ENCODE assay signal across 1 cellular context in genomic region chr9:129080608-129081387, GRCh38.
TF ChIP-seq lines count a peak whose summit lies in the region.

A gene with protein sequence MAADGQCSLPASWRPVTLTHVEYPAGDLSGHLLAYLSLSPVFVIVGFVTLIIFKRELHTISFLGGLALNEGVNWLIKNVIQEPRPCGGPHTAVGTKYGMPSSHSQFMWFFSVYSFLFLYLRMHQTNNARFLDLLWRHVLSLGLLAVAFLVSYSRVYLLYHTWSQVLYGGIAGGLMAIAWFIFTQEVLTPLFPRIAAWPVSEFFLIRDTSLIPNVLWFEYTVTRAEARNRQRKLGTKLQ (plus strand): TSS chr9:129081111. CDS start chr9:129081132, 21 bp downstream.

TF ChIP-seq in GM12878, 131 proteins besides CTCF, POLR2A, EP300 and RAD21 (continued from another document and continues in another):
- TF ChIP-seq, protein P1, sequence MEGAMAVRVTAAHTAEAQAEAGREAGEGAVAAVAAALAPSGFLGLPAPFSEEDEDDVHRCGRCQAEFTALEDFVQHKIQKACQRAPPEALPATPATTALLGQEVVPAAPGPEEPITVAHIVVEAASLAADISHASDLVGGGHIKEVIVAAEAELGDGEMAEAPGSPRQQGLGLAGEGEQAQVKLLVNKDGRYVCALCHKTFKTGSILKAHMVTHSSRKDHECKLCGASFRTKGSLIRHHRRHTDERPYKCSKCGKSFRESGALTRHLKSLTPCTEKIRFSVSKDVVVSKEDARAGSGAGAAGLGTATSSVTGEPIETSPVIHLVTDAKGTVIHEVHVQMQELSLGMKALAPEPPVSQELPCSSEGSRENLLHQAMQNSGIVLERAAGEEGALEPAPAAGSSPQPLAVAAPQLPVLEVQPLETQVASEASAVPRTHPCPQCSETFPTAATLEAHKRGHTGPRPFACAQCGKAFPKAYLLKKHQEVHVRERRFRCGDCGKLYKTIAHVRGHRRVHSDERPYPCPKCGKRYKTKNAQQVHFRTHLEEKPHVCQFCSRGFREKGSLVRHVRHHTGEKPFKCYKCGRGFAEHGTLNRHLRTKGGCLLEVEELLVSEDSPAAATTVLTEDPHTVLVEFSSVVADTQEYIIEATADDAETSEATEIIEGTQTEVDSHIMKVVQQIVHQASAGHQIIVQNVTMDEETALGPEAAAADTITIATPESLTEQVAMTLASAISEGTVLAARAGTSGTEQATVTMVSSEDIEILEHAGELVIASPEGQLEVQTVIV (IDR thresholded peaks at IDR 0.05; ENCODE audit: borderline replicate concordance, partially characterized antibody): peak; percentile 59
- TF ChIP-seq BCLAF1 (IDR thresholded peaks at IDR 0.05) (no peak), NR2F1 (conservative IDR thresholded peaks at IDR 0.05) (peak; percentile 33; the same call in 1 of the 2 replicates), ZSCAN29 (IDR thresholded peaks at IDR 0.05) (no peak), POLR2AphosphoS5 (IDR thresholded peaks at IDR 0.05; ENCODE audit: low read length) (peak; percentile 83), ZNF592 (IDR thresholded peaks at IDR 0.05) (no peak), RAD51 (IDR thresholded peaks at IDR 0.05) (no peak), CBX5 (IDR thresholded peaks at IDR 0.05; ENCODE audit: low read depth) (no peak), ZNF207 (IDR thresholded peaks at IDR 0.05; ENCODE audit: borderline replicate concordance) (no peak; the same call in 1 of the 2 replicates), ZNF384 (IDR thresholded peaks at IDR 0.05; ENCODE audit: borderline replicate concordance, low read depth, low read length) (no peak), HSF1 (IDR thresholded peaks at IDR 0.05; ENCODE audit: low read depth, low read length) (no peak), MTA2 (IDR thresholded peaks at IDR 0.05; ENCODE audit: low read depth) (no peak), ATF7 (IDR thresholded peaks at IDR 0.05; ENCODE audit: low read depth) (no peak), CBFB (IDR thresholded peaks at IDR 0.05; ENCODE audit: low read depth) (no peak), RBBP5 (conservative IDR thresholded peaks at IDR 0.05) (no peak), FOXK2 (IDR thresholded peaks at IDR 0.05) (no peak), ETV6 (conservative IDR thresholded peaks at IDR 0.05 in 1 of 2, IDR thresholded peaks at IDR 0.05 in 1 of 2; ENCODE audit: borderline replicate concordance in 1 of 2, low read depth in 1 of 2) (no peak), MTA3 (IDR thresholded peaks at IDR 0.05; ENCODE audit: borderline replicate concordance, low read length) (no peak), MXI1 (IDR thresholded peaks at IDR 0.05; ENCODE audit: low read depth, low read length) (0 out of 2 replicates have a peak, but pooled peaks have one; percentile 74), NR2C2 (IDR thresholded peaks at IDR 0.05; ENCODE audit: borderline replicate concordance, control insufficient read depth, insufficient read length, low read depth) (no peak), CHD1 (IDR thresholded peaks at IDR 0.05; ENCODE audit: low read depth, low read length) (no peak), GATAD2B (conservative IDR thresholded peaks at IDR 0.05; ENCODE audit: low read depth) (no peak; the same call in 1 of the 2 replicates)
- TF ChIP-seq, protein P2, sequence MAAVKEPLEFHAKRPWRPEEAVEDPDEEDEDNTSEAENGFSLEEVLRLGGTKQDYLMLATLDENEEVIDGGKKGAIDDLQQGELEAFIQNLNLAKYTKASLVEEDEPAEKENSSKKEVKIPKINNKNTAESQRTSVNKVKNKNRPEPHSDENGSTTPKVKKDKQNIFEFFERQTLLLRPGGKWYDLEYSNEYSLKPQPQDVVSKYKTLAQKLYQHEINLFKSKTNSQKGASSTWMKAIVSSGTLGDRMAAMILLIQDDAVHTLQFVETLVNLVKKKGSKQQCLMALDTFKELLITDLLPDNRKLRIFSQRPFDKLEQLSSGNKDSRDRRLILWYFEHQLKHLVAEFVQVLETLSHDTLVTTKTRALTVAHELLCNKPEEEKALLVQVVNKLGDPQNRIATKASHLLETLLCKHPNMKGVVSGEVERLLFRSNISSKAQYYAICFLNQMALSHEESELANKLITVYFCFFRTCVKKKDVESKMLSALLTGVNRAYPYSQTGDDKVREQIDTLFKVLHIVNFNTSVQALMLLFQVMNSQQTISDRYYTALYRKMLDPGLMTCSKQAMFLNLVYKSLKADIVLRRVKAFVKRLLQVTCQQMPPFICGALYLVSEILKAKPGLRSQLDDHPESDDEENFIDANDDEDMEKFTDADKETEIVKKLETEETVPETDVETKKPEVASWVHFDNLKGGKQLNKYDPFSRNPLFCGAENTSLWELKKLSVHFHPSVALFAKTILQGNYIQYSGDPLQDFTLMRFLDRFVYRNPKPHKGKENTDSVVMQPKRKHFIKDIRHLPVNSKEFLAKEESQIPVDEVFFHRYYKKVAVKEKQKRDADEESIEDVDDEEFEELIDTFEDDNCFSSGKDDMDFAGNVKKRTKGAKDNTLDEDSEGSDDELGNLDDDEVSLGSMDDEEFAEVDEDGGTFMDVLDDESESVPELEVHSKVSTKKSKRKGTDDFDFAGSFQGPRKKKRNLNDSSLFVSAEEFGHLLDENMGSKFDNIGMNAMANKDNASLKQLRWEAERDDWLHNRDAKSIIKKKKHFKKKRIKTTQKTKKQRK (IDR thresholded peaks at IDR 0.05; ENCODE audit: low read depth, low read length): peak; percentile 83
- TF ChIP-seq, protein P3, sequence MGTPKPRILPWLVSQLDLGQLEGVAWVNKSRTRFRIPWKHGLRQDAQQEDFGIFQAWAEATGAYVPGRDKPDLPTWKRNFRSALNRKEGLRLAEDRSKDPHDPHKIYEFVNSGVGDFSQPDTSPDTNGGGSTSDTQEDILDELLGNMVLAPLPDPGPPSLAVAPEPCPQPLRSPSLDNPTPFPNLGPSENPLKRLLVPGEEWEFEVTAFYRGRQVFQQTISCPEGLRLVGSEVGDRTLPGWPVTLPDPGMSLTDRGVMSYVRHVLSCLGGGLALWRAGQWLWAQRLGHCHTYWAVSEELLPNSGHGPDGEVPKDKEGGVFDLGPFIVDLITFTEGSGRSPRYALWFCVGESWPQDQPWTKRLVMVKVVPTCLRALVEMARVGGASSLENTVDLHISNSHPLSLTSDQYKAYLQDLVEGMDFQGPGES (IDR thresholded peaks at IDR 0.05): peak; percentile 100
- TF ChIP-seq, protein P4, sequence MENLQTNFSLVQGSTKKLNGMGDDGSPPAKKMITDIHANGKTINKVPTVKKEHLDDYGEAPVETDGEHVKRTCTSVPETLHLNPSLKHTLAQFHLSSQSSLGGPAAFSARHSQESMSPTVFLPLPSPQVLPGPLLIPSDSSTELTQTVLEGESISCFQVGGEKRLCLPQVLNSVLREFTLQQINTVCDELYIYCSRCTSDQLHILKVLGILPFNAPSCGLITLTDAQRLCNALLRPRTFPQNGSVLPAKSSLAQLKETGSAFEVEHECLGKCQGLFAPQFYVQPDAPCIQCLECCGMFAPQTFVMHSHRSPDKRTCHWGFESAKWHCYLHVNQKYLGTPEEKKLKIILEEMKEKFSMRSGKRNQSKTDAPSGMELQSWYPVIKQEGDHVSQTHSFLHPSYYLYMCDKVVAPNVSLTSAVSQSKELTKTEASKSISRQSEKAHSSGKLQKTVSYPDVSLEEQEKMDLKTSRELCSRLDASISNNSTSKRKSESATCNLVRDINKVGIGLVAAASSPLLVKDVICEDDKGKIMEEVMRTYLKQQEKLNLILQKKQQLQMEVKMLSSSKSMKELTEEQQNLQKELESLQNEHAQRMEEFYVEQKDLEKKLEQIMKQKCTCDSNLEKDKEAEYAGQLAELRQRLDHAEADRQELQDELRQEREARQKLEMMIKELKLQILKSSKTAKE (IDR thresholded peaks at IDR 0.05; ENCODE audit: low read depth, poor library complexity, severe bottlenecking): peak; percentile 74
- TF ChIP-seq, protein P5, sequence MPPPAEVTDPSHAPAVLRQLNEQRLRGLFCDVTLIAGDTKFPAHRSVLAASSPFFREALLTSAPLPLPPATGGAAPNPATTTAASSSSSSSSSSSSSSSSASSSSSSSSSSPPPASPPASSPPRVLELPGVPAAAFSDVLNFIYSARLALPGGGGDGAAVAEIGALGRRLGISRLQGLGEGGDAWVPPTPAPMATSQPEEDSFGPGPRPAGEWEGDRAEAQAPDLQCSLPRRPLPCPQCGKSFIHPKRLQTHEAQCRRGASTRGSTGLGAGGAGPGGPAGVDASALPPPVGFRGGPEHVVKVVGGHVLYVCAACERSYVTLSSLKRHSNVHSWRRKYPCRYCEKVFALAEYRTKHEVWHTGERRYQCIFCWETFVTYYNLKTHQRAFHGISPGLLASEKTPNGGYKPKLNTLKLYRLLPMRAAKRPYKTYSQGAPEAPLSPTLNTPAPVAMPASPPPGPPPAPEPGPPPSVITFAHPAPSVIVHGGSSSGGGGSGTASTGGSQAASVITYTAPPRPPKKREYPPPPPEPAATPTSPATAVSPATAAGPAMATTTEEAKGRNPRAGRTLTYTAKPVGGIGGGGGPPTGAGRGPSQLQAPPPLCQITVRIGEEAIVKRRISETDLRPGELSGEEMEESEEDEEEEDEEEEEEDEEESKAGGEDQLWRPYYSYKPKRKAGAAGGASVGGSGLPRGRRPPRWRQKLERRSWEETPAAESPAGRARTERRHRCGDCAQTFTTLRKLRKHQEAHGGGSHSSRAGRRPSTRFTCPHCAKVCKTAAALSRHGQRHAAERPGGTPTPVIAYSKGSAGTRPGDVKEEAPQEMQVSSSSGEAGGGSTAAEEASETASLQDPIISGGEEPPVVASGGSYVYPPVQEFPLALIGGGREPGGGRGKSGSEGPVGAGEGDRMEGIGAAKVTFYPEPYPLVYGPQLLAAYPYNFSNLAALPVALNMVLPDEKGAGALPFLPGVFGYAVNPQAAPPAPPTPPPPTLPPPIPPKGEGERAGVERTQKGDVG (CRISPR knock-in tag; IDR thresholded peaks at IDR 0.05): no peak
